18 cellular contexts compared by ENCODE assay signal in the genomic region with DNA sequence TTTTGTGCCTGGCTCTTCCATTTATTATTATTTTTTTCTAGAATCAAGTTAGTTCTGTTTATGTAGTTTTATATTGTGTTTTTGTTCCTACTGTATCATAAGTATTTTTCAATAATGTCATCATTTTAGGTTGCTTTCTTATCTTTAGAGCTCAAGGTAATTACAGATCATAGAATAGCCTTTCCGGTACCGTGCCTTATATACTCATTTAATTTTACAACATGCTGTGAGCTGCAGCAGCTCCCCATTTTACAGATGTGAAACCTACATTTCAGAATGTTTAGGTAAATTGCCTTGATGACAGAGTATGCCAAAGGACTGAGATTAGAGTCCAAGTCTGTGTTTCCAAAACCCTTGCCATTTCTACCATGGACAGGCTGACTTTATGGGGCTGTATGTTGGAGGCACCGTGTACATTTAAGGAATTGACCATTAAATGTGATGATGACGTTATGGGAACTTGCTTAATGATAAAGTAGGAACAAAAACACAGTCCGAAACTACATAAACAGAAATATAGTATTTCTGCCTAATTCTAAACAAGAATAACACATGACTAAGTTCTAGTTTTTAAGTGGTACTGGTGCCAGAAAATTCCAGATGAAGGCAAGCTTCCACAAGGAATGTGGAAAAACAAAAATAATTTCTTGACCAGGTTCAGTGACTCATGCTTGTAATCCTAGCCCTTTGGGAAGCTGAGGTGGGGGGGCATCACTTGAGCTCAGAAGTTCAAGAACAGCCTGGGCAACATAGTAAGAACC.
"Had no signal": no experiment of that assay in that cellular context is flagged by ENCODE, and none has a peak within 500 bp of the region (broad histone marks: within the 10 kb centered on the region; RNA-seq: fewer than 3 reads in every experiment).

No MANE protein-coding gene starts in this region.

- H3K4me3 Mint-ChIP-seq: central memory CD8-positive, alpha-beta T cell; endodermal cell; memory B cell; nephron progenitor cell; T-helper 2 cell treated with Interferon-gamma antibody and Interleukin-4, amounts not matched to agents 5 μg/mL and 100 μg/mL, for 36 hours had no signal

- H3K27me3 Mint-ChIP-seq: central memory CD8-positive, alpha-beta T cell had no signal

- H3K4me1 ChIP-seq: foreskin keratinocyte, left ventricle myocardium inferior, upper lobe of right lung had no signal

- H3K27ac Mint-ChIP-seq: endodermal cell; memory B cell; nephron progenitor cell; T-helper 2 cell treated with Interferon-gamma antibody and Interleukin-4, amounts not matched to agents 5 μg/mL and 100 μg/mL, for 36 hours had no signal

- H3K9me3 ChIP-seq: left ventricle myocardium inferior, upper lobe of right lung had no signal

- H3K4me1 Mint-ChIP-seq: memory B cell had no signal

- H3K9me3 Mint-ChIP-seq: central memory CD8-positive, alpha-beta T cell; endodermal cell; memory B cell; nephron progenitor cell; T-helper 2 cell treated with Interferon-gamma antibody and Interleukin-4, amounts not matched to agents 5 μg/mL and 100 μg/mL, for 36 hours had no signal

- DNase-seq: activated CD4-positive, alpha-beta T cell treated with anti-CD3 and anti-CD28 coated beads, Interleukin-2, amount 50 U/mL, for 4 hours; activated CD4-positive, CD25-positive, alpha-beta regulatory T cell treated with anti-CD3 and anti-CD28 coated beads, Interleukin-2, amount 50 U/mL, for 72 hours; activated naive CD4-positive, alpha-beta T cell; activated T-cell treated with anti-CD3 and anti-CD28 coated beads, Interleukin-2, amount 50 U/mL, for 48 hours; aorta; dermis blood vessel endothelial cell; endodermal cell; erythroblast; foreskin keratinocyte; left ventricle myocardium inferior; nephron progenitor cell; stimulated activated naive CD4-positive, alpha-beta T cell treated with Interleukin-2 at 50 U/mL for 16 hours; SW 1271; upper lobe of right lung had no signal

- H3K4me3 ChIP-seq: left ventricle myocardium inferior, upper lobe of right lung had no signal

- H3K36me3 ChIP-seq: left ventricle myocardium inferior, upper lobe of right lung had no signal

- H3K27ac ChIP-seq: foreskin keratinocyte, left ventricle myocardium inferior, upper lobe of right lung had no signal

- H3K27me3 ChIP-seq: upper lobe of right lung had no signal

- ATAC-seq: foreskin keratinocyte, sciatic nerve, upper lobe of right lung had no signal
